ENCODE assay signal across 8 cellular contexts in genomic region chr17:48048321-48049140, GRCh38. TPM values are rescaled to one million over a fixed set of nuclear protein-coding genes. Genes with fewer than 3 reads are reported as not detected.
DNase-seq lines count a peak whose midpoint lies in the region; ATAC-seq and TF ChIP-seq lines count a peak whose summit lies in the region.

Gene NFE2L1, plus strand, starts transcription at chr17:48048359. Its CDS starts 2,760 bp downstream, at chr17:48051119.

- H3K36me3 ChIP-seq in Caco-2 (ENCODE audit: control insufficient read depth, insufficient read depth, low read length): peaks cover 18% of the 10 kb centered on the region

- no peaks in the 10 kb centered on the region for H3K27me3 Mint-ChIP-seq in Caco-2 (ENCODE audit: insufficient read depth, unreplicated experiment)
- no peaks in the 10 kb centered on the region for H3K27me3 Mint-ChIP-seq in activated naive CD8-positive, alpha-beta T cell

- ATAC-seq in GM19025 (IDR thresholded peaks at IDR 0.05; ENCODE audit: low read depth, unreplicated experiment): peak; percentile 31
- peak; percentile 24 for ATAC-seq in HG03159 (IDR thresholded peaks at IDR 0.05; ENCODE audit: unreplicated experiment)

- no TSS peak for BruUV-seq in Caco-2 (replicated peaks; lab: Mats Ljungman, UMichigan)

- H3K4me1 Mint-ChIP-seq in Caco-2 (ENCODE audit: low read depth, unreplicated experiment): peaks cover 33% of the 10 kb centered on the region
- H3K4me1 Mint-ChIP-seq in activated naive CD8-positive, alpha-beta T cell (ENCODE audit: low read depth): peaks cover 55% of the 10 kb centered on the region

- H3K27ac Mint-ChIP-seq in Caco-2 (ENCODE audit: unreplicated experiment): peak within 1 kb of the TSS; percentile 100
- peak within 1 kb of the TSS; percentile 100 for H3K27ac Mint-ChIP-seq in activated naive CD8-positive, alpha-beta T cell

- intact Hi-C loops in Caco-2 (cut with micrococcal nuclease; ENCODE audit: unreplicated experiment): loop anchor here (1.0 to 5.0 kb wide), 9 partner anchors 11 to 1314 kb away; partner anchors contain the start of genes CBX1, CDK5RAP3, COPZ2 and PNPO

- POLR2A ChIA-PET in Caco-2 (lab: Charles Lee): interaction anchor here (0.5 to 4.7 kb wide), 54 partner anchors 9 to 948 kb away, joined by 3 to 90 read pairs (median 4); partner anchors contain the start of genes ATP5MC1, CBX1, CDK5RAP3 and KPNB1

- H3K4me1 ChIP-seq in Caco-2: peaks cover 29% of the 10 kb centered on the region

- TF ChIP-seq CTCF in Caco-2 (IDR thresholded peaks at IDR 0.05; ENCODE audit: insufficient read depth in 1 of 2, low read depth in 1 of 2, low read length in 1 of 2, severe bottlenecking in 1 of 2, unreplicated experiment in 1 of 2): peak in 1 of 2 experiments; percentile 20

- H3K36me3 Mint-ChIP-seq in Caco-2 (ENCODE audit: insufficient read depth, unreplicated experiment): peaks cover 65% of the 10 kb centered on the region
- peaks cover 7% of the 10 kb centered on the region for H3K36me3 Mint-ChIP-seq in activated naive CD8-positive, alpha-beta T cell

- H3K9me3 Mint-ChIP-seq in Caco-2 (ENCODE audit: unreplicated experiment): no peaks in the 10 kb centered on the region
- H3K9me3 Mint-ChIP-seq in activated naive CD8-positive, alpha-beta T cell (ENCODE audit: low read depth): no peaks in the 10 kb centered on the region

- no peaks in the 10 kb centered on the region for H3K9me3 ChIP-seq in Caco-2

- no peaks in the 10 kb centered on the region for H3K27me3 ChIP-seq in Caco-2 (replicated peaks; ENCODE audit: control insufficient read depth, insufficient read depth, low read length)

- H3K4me3 ChIP-seq in Caco-2 (ENCODE audit: low read depth, low read length): peak within 1 kb of the TSS; percentile 84

- DNase-seq in Caco-2: peak; percentile 99 to 100
- DNase-seq in NCI-H774 (lab: John Stamatoyannopoulos, UW): peak; percentile 93
- peak; percentile 97 for DNase-seq in glomerular visceral epithelial cell (ENCODE audit: extremely low spot score)
- peak in 39 of 56 donors; percentile 25 to 89 (median 78) for DNase-seq in nucleus accumbens (lab: John Stamatoyannopoulos, UW)
- DNase-seq in D341Med (ENCODE audit: low spot score): no peak

- CTCF ChIA-PET in Caco-2 (lab: Charles Lee): interaction anchor here (0.6 to 5.8 kb wide), 37 partner anchors 10 to 1463 kb away, joined by 3 to 143 read pairs (median 6); partner anchors contain the start of genes CBX1, CDK5RAP3, COPZ2 and LRRC46

- peak within 1 kb of the TSS; percentile 87 for H3K4me3 Mint-ChIP-seq in Caco-2 (ENCODE audit: unreplicated experiment)
- H3K4me3 Mint-ChIP-seq in activated naive CD8-positive, alpha-beta T cell: peak within 1 kb of the TSS; percentile 98

RNA-seq across cellular contexts. Expression of gene NFE2L1, which starts in this region (rescaled TPM):
- 322 and 356 TPM in 2 replicates for total RNA-seq in Caco-2 (2022)
